Comparison of ENCODE assay signal across 14 cellular contexts in the genomic region with DNA sequence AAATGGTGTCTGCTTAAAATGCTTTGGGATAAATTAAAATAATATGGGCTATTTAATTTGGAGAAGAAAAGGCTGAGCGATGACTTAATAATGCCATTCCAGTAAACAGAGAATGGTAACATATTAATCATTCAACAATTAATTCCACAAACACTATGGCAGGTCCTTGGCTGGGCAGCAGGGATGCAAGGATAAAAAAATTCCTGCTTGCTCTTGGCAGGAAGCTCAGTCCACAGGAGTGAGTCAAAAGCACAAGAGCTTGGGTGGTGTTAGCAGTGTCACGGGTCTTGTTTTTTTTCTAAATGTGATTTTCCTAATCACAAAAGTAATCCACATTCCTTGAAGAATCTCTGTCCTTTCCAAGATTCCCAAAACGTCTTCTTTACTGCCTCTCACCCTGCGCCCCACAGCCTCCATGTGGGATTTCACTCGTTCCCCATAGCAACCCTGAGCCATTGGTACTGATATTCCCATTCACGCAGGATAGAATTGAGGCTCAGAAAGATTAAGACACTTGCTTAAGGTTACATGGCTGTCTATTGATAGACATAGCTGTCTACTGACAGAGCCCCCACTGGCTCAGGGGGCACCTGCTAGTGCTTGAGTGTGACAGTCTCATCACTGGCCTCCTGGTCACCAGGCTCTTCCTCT.
DNase-seq lines count a peak whose midpoint lies in the region; ATAC-seq and TF ChIP-seq lines count a peak whose summit lies in the region.
"Had no signal": no experiment of that assay in that cellular context is flagged by ENCODE, and none has a peak within 500 bp of the region (broad histone marks: within the 10 kb centered on the region; RNA-seq: fewer than 3 reads in every experiment).

No MANE protein-coding gene starts in this region.

- no peaks in the 10 kb centered on the region for H3K27me3 ChIP-seq in BJ (ENCODE audit: control insufficient read depth, insufficient read depth, low read length)
- no peaks in the 10 kb centered on the region for H3K27me3 ChIP-seq in adipocyte (replicated peaks; ENCODE audit: control insufficient read depth, insufficient read depth, low read length)
- H3K27me3 ChIP-seq in prostate gland (replicated peaks; ENCODE audit: insufficient read depth) = no peaks in the 10 kb centered on the region
- no peaks in the 10 kb centered on the region for H3K27me3 ChIP-seq in tibial nerve

- no peak for TF ChIP-seq CTCF in BJ (IDR thresholded peaks at IDR 0.05; ENCODE audit: insufficient read depth, low read depth, low read length)
- no peak for TF ChIP-seq CTCF in prostate gland (IDR thresholded peaks at IDR 0.05)
- TF ChIP-seq CTCF in tibial nerve (IDR thresholded peaks at IDR 0.05) = no peak

- POLR2A ChIA-PET in BJ (lab: Charles Lee) = interaction anchor here (0.6 kb wide), 1 partner anchor 24 kb away, joined by 6 read pairs; no protein-coding TSS in a partner anchor

- H3K4me1 ChIP-seq in adipocyte (ENCODE audit: control insufficient read depth, insufficient read depth, low read length) (peaks cover 31% of the 10 kb centered on the region), prostate gland (replicated peaks) (peaks cover 7% of the 10 kb centered on the region), tibial nerve (peaks cover 0 to 19% (median 0%) of the 10 kb centered on the region in 4 donors)

- H3K9ac ChIP-seq in adipocyte (ENCODE audit: low read length) = peak overlapping the region; percentile 20

- DNase-seq in BJ (ENCODE audit: low read depth) = peak; percentile 84
- DNase-seq in adipocyte (ENCODE audit: low read depth) = peak; percentile 44
- peak; percentile 36 for DNase-seq in glomerular visceral epithelial cell (ENCODE audit: extremely low spot score)
- no peak for DNase-seq in prostate gland (ENCODE audit: low spot score)
- no peak for DNase-seq in NCI-H2196 (lab: John Stamatoyannopoulos, UW; ENCODE audit: unreplicated experiment)
- no peak for DNase-seq in NCI-H1436 (lab: John Stamatoyannopoulos, UW)
- no peak for DNase-seq in tibial nerve (ENCODE audit: low spot score in 2 of 2)
- DNase-seq: immature natural killer cell; NCI-H524 treated with DMSO at 0.1 percent for 48 hours; stimulated activated CD4-positive, alpha-beta T cell treated with anti-CD3 and anti-CD28 coated beads, Interleukin-12 subunit alpha, Interleukin-12 subunit beta, amount 100 ng/mL, for 4 hours; stimulated activated naive CD4-positive, alpha-beta T cell treated with Interleukin-2 at 50 U/mL for 16 hours; T-cell had no signal

- no peak for ATAC-seq in GM18868 (IDR thresholded peaks at IDR 0.05; ENCODE audit: unreplicated experiment)
- ATAC-seq: T-cell had no signal

- intact Hi-C loops in prostate gland (cut with DNase I) = loop anchor here (2.0 kb wide), 1 partner anchor 64 kb away; no protein-coding TSS in a partner anchor

- TF ChIP-seq POLR2A in prostate gland (IDR thresholded peaks at IDR 0.05) = no peak
- TF ChIP-seq POLR2A in tibial nerve (IDR thresholded peaks at IDR 0.05) = no peak

- H3K36me3 ChIP-seq in BJ (ENCODE audit: control insufficient read depth, insufficient read depth, low read length) (peaks cover under 1% of the 10 kb centered on the region; the same call in 1 of the 2 replicates), adipocyte (ENCODE audit: control insufficient read depth, insufficient read depth, low read length, severe bottlenecking) (peaks cover 13% of the 10 kb centered on the region), prostate gland (no peaks in the 10 kb centered on the region), tibial nerve (peaks cover 0 to 28% (median 0%) of the 10 kb centered on the region in 3 donors)

- TF ChIP-seq EP300 in tibial nerve (IDR thresholded peaks at IDR 0.05) = peak in 1 of 2 donors; percentile 27

- H3K27ac ChIP-seq in prostate gland (peak overlapping the region; percentile 39 to 47), tibial nerve (peak overlapping the region in 1 of 4 donors; percentile 42)
- H3K27ac ChIP-seq: C4-2B had no signal

- 48% methylated on average over 6 of the region's 6 CpGs for WGBS in prostate gland
- 83 to 84% methylated on average over 6 of the region's 6 CpGs for WGBS in tibial nerve, 2 donors

- CTCF ChIA-PET in BJ (lab: Yijun Ruan, JAX) = interaction anchor here (1.2 kb wide), 1 partner anchor 12 kb away, joined by 5 read pairs; no protein-coding TSS in a partner anchor

- no peak overlapping the region for H3K4me3 ChIP-seq in BJ (ENCODE audit: low read depth, low read length)
- H3K4me3 ChIP-seq in adipocyte (ENCODE audit: low read length) = peak overlapping the region; percentile 26
- no peak overlapping the region for H3K4me3 ChIP-seq in prostate gland
- H3K4me3 ChIP-seq in tibial nerve = no peak overlapping the region

- H3K9me3 ChIP-seq in adipocyte (ENCODE audit: control insufficient read depth, low read length) = no peaks in the 10 kb centered on the region
- no peaks in the 10 kb centered on the region for H3K9me3 ChIP-seq in prostate gland
- H3K9me3 ChIP-seq in tibial nerve = no peaks in the 10 kb centered on the region

Comparison
In these comparisons a context has a peak if more than half of its experiments do, and no peak if none do; other contexts are left out.
1. DNase-seq: peak in BJ (single experiment), adipocyte (single experiment) and glomerular visceral epithelial cell (single experiment); none in prostate gland (single experiment), NCI-H2196 (single experiment), NCI-H1436 (single experiment) and tibial nerve (0 of 2).